21 cellular contexts compared by ENCODE assay signal in genomic region chr1:116581323-116581885, GRCh38.
"Had no signal": no experiment of that assay in that cellular context is flagged by ENCODE, and none has a peak within 500 bp of the region (broad histone marks: within the 10 kb centered on the region; RNA-seq: fewer than 3 reads in every experiment).

No MANE protein-coding gene starts in this region.

- DNase-seq: dermis blood vessel endothelial cell; esophagus squamous epithelium; foreskin fibroblast; immature natural killer cell; left ventricle myocardium inferior; lower lobe of right lung; natural killer cell; nucleus accumbens; psoas muscle; retina; right lobe of liver; stimulated activated CD4-positive, alpha-beta T cell treated with anti-CD3 and anti-CD28 coated beads, Interleukin-4, amount 100 ng/mL, for 1 hour; stimulated activated CD8-positive, alpha-beta memory T cell treated with anti-CD3 and anti-CD28 coated beads, Interleukin-4, amount 100 ng/mL, for 48 hours; stimulated activated naive CD8-positive, alpha-beta T cell treated with anti-CD3 and anti-CD28 coated beads, Interleukin-15, Interleukin-2, amounts not matched to agents 100 U/mL and 50 U/mL, for 24 hours; thyroid gland; upper lobe of left lung; uterus had no signal

- H3K9me3 ChIP-seq: esophagus squamous epithelium, gastroesophageal sphincter, left ventricle myocardium inferior, lower lobe of right lung, psoas muscle, right lobe of liver, suprapubic skin, thyroid gland, upper lobe of left lung, uterus had no signal

- ATAC-seq: gastroesophageal sphincter; lower lobe of right lung; natural killer cell; psoas muscle; stimulated activated effector memory CD8-positive, alpha-beta T cell treated with anti-CD3 and anti-CD28 coated beads, Interleukin-12 subunit alpha, Interleukin-12 subunit beta, amount 100 ng/mL, for 72 hours; stimulated activated naive CD8-positive, alpha-beta T cell treated with anti-CD3 and anti-CD28 coated beads, Interleukin-15, Interleukin-2, amounts not matched to agents 100 U/mL and 50 U/mL, for 24 hours had no signal

- H3K36me3 ChIP-seq: right lobe of liver, uterus had no signal

- H3K4me1 ChIP-seq: gastroesophageal sphincter, lower lobe of right lung, parathyroid adenoma, psoas muscle, right lobe of liver, thyroid gland, upper lobe of left lung, uterus had no signal

- H3K27ac ChIP-seq: esophagus squamous epithelium, gastroesophageal sphincter, left ventricle myocardium inferior, lower lobe of right lung, parathyroid adenoma, psoas muscle, right lobe of liver, suprapubic skin, thyroid gland, upper lobe of left lung, uterus had no signal

- H3K4me3 ChIP-seq: esophagus squamous epithelium, gastroesophageal sphincter, left ventricle myocardium inferior, lower lobe of right lung, psoas muscle, right lobe of liver, suprapubic skin, thyroid gland, upper lobe of left lung, uterus had no signal

- H3K27me3 ChIP-seq: esophagus squamous epithelium, gastroesophageal sphincter, right lobe of liver, suprapubic skin, thyroid gland, upper lobe of left lung, uterus had no signal
